ENCODE assay signal across 8 cellular contexts in genomic region chr6:144286503-144287393, GRCh38. TPM values are rescaled to one million over a fixed set of nuclear protein-coding genes. Genes with fewer than 3 reads are reported as not detected.
DNase-seq lines count a peak whose midpoint lies in the region; ATAC-seq and TF ChIP-seq lines count a peak whose summit lies in the region.

No MANE protein-coding gene starts in this region.

- no peak for TF ChIP-seq EP300 in ovary (IDR thresholded peaks at IDR 0.05)

- TF ChIP-seq POLR2A in heart left ventricle (IDR thresholded peaks at IDR 0.05): peak in 1 of 2 donors; percentile 32
- TF ChIP-seq POLR2A in ovary (IDR thresholded peaks at IDR 0.05): no peak

- peak overlapping the region; percentile 94 for H3K4me2 ChIP-seq in Loucy (ENCODE audit: low read depth, low read length, poor library complexity, severe bottlenecking)

- H3K27me3 Mint-ChIP-seq in activated naive CD8-positive, alpha-beta T cell treated with anti-CD3 and anti-CD28 coated beads, Interleukin-2, amount 50 U/mL, for 24 hours: peaks cover 42% of the 10 kb centered on the region

- DNase-seq in ELR (ENCODE audit: low read depth) (peak; percentile 97), heart left ventricle (peak; percentile 75 to 86 (median 80)), ovary (peak; percentile 58 to 80 (median 70))
- peak; percentile 23 for DNase-seq in activated naive CD8-positive, alpha-beta T cell treated with anti-CD3 and anti-CD28 coated beads, Interleukin-2, amount 50 U/mL, for 24 hours

- H3K9ac ChIP-seq in Loucy (ENCODE audit: low read depth, low read length, poor library complexity, severe bottlenecking): peak overlapping the region; percentile 82

- no peak for TF ChIP-seq CTCF in Loucy (conservative IDR thresholded peaks at IDR 0.05; ENCODE audit: low read length)
- no peak for TF ChIP-seq CTCF in heart left ventricle (IDR thresholded peaks at IDR 0.05)
- no peak for TF ChIP-seq CTCF in ovary (IDR thresholded peaks at IDR 0.05)

- intact Hi-C loops in heart left ventricle (cut with DNase I) (loop anchor here in 9 of 10 donors (1.0 to 10.0 kb wide), 20 partner anchors 56 to 196 kb away; partner anchors contain the start of genes STX11 (in 2 of the 9) and SF3B5 (in 1 of the 9)), ovary (cut with DNase I) (loop anchor here in 3 of 4 donors (5.0 to 10.0 kb wide), 5 partner anchors 69 to 1448 kb away; partner anchors contain the start of gene EPM2A (in 1 of the 3))

- peaks cover 1% of the 10 kb centered on the region; the same call in 1 of the 2 replicates for H3F3A ChIP-seq in Loucy (ENCODE audit: low read depth)

- H3K36me3 ChIP-seq in Loucy (ENCODE audit: insufficient read depth, low read length) (no peaks in the 10 kb centered on the region), heart left ventricle (peaks cover 0 to 12% (median 4%) of the 10 kb centered on the region in 9 donors), ovary (no peaks in the 10 kb centered on the region)

- 0 to 2% (median 1%) methylated on average over 22 to 53 of the region's 53 CpGs for WGBS in heart left ventricle, 4 donors
- WGBS in ovary, 3 donors: 0 to 1% (median 0%) methylated on average over 46 to 53 of the region's 53 CpGs

- ATAC-seq in activated naive CD8-positive, alpha-beta T cell treated with anti-CD3 and anti-CD28 coated beads, Interleukin-2, amount 50 U/mL, for 24 hours: no peak
- peak; percentile 29 to 48 (median 39) for ATAC-seq in heart left ventricle
- ATAC-seq in HG03565 (IDR thresholded peaks at IDR 0.05; ENCODE audit: unreplicated experiment): no peak
- no peak for ATAC-seq in HG03196 (IDR thresholded peaks at IDR 0.05; ENCODE audit: unreplicated experiment)
- no peak for ATAC-seq in HG02623 (IDR thresholded peaks at IDR 0.05; ENCODE audit: unreplicated experiment)

- H3K9me3 ChIP-seq in Loucy (ENCODE audit: insufficient read depth, low read depth, low read length) (no peaks in the 10 kb centered on the region), heart left ventricle (no peaks in the 10 kb centered on the region), ovary (no peaks in the 10 kb centered on the region)

- peak overlapping the region; percentile 99 for H2AFZ ChIP-seq in Loucy (ENCODE audit: low read length)

- H3K36me3 Mint-ChIP-seq in activated naive CD8-positive, alpha-beta T cell treated with anti-CD3 and anti-CD28 coated beads, Interleukin-2, amount 50 U/mL, for 24 hours (ENCODE audit: low read depth): no peaks in the 10 kb centered on the region

- H3K4me1 ChIP-seq in Loucy (ENCODE audit: insufficient read depth, low read length, poor library complexity, severe bottlenecking) (peaks cover 38% of the 10 kb centered on the region), heart left ventricle (peaks cover 0 to 39% (median 11%) of the 10 kb centered on the region in 12 donors), ovary (ENCODE audit: insufficient read depth) (peaks cover 3% of the 10 kb centered on the region)

- peak overlapping the region; percentile 90 for H3K4me3 Mint-ChIP-seq in activated naive CD8-positive, alpha-beta T cell treated with anti-CD3 and anti-CD28 coated beads, Interleukin-2, amount 50 U/mL, for 24 hours

- H3K4me3 ChIP-seq in Loucy (ENCODE audit: low read length, poor library complexity, severe bottlenecking) (peak overlapping the region; percentile 76), heart left ventricle (peak overlapping the region; percentile 67 to 92 (median 86)), ovary (peak overlapping the region; percentile 73)

- H3K27ac ChIP-seq in heart left ventricle (peak overlapping the region; percentile 95 to 99 (median 98)), ovary (peak overlapping the region; percentile 85 to 96)

- no peaks in the 10 kb centered on the region for H3K9me2 ChIP-seq in Loucy (replicated peaks; ENCODE audit: low read depth, low read length)

- peaks cover 34% of the 10 kb centered on the region for H3K79me2 ChIP-seq in Loucy (ENCODE audit: insufficient read depth, low read length)

- no peaks in the 10 kb centered on the region for H3K27me3 ChIP-seq in Loucy (ENCODE audit: insufficient read depth, low read length, poor library complexity, severe bottlenecking)
- no peaks in the 10 kb centered on the region for H3K27me3 ChIP-seq in heart left ventricle
- no peaks in the 10 kb centered on the region for H3K27me3 ChIP-seq in ovary

- H3K27ac Mint-ChIP-seq in activated naive CD8-positive, alpha-beta T cell treated with anti-CD3 and anti-CD28 coated beads, Interleukin-2, amount 50 U/mL, for 24 hours: no peak overlapping the region

- peaks cover 31% of the 10 kb centered on the region for H3K4me1 Mint-ChIP-seq in activated naive CD8-positive, alpha-beta T cell treated with anti-CD3 and anti-CD28 coated beads, Interleukin-2, amount 50 U/mL, for 24 hours

- no peaks in the 10 kb centered on the region for H3K9me3 Mint-ChIP-seq in activated naive CD8-positive, alpha-beta T cell treated with anti-CD3 and anti-CD28 coated beads, Interleukin-2, amount 50 U/mL, for 24 hours

- peaks cover 16% of the 10 kb centered on the region for H4K20me1 ChIP-seq in Loucy (ENCODE audit: insufficient read depth, low read length, poor library complexity, severe bottlenecking)

RNA-seq across cellular contexts. Expression of gene UTRN, which starts 1.6 kb away (rescaled TPM):
- total RNA-seq in heart left ventricle (100 to 1,000 TPM in 3 of 9 donors, 10 to 100 TPM in 6; 69.3 to 129 (median 86.0) TPM), ovary (100 to 1,000 TPM; 105 to 155 (median 132) TPM)
- polyA plus RNA-seq in heart left ventricle (10 to 100 TPM; 13.9 to 28.8 TPM), ovary (10 to 100 TPM; 27.6 to 63.0 TPM)

Comparison
In these comparisons a context has a peak if more than half of its experiments do, and no peak if none do; other contexts are left out.
1. DNase-seq: peak in every context shown above with its lines; median percentile 97 in ELR; 80 in heart left ventricle; 70 in ovary; 23 in activated naive CD8-positive, alpha-beta T cell treated with anti-CD3 and anti-CD28 coated beads, Interleukin-2, amount 50 U/mL, for 24 hours.
2. ATAC-seq: peak in heart left ventricle (4 of 4); none in activated naive CD8-positive, alpha-beta T cell treated with anti-CD3 and anti-CD28 coated beads, Interleukin-2, amount 50 U/mL, for 24 hours (single experiment), HG03565 (single experiment), HG03196 (single experiment) and HG02623 (single experiment).
3. Peak in every context shown above with its lines, with median percentiles within 50 percentile points of each other: H3K4me3 ChIP-seq.